In the genomic region with DNA sequence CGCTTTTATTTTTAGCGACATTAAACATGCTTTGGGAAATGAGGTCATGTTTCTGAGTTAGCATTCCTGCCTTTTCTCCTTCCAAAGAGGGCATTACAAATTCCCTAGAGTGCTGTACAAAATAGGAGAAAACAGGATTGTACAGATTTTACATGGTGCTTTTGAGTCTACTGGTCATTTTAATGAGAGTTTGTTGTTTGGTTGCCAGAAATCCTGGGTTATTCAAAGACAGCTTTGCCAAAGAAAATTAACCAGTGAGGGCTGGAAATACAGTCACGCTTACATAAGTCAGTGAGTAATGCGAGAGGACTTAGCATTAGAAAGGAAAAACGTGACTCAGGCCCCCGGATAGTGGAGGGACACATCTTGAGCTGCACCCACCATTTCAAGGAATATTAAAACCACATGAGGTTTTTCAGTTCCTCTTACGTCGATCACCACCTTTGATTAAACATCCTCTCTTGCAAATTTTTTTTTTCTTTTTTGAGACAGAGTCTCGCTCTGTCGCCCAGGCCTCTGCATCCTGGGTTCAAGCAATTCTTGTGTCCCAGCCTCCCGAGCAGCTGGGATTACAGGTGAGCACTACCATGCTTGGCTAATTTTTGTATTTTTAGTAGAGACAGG, we compare ENCODE assay signal across 8 cellular contexts. TPM values are rescaled to one million over a fixed set of nuclear protein-coding genes. Genes with fewer than 3 reads are reported as not detected.
A peak's percentile ranks its signal among the peaks of the same experiment; 100 is the strongest.
DNase-seq lines count a peak whose midpoint lies in the region; ATAC-seq and TF ChIP-seq lines count a peak whose summit lies in the region.

No MANE protein-coding gene starts in this region.

- no peaks in the 10 kb centered on the region for H3K27me3 ChIP-seq in MG63

- no peaks in the 10 kb centered on the region for H3K9me3 Mint-ChIP-seq in natural killer cell treated with Interleukin-12 subunit alpha and Interleukin-12 subunit beta and Interleukin-15 and Interleukin-18, amount 100 ng/mL, for 72 hours
- no peaks in the 10 kb centered on the region for H3K9me3 Mint-ChIP-seq in natural killer cell
- no peaks in the 10 kb centered on the region for H3K9me3 Mint-ChIP-seq in immature natural killer cell

- H3K4me3 Mint-ChIP-seq in natural killer cell treated with Interleukin-12 subunit alpha and Interleukin-12 subunit beta and Interleukin-15 and Interleukin-18, amount 100 ng/mL, for 72 hours = peak overlapping the region; percentile 32
- H3K4me3 Mint-ChIP-seq in natural killer cell (no peak overlapping the region), immature natural killer cell (no peak overlapping the region)

- no peaks in the 10 kb centered on the region for H3K36me3 Mint-ChIP-seq in natural killer cell treated with Interleukin-12 subunit alpha and Interleukin-12 subunit beta and Interleukin-15 and Interleukin-18, amount 100 ng/mL, for 72 hours
- no peaks in the 10 kb centered on the region for H3K36me3 Mint-ChIP-seq in natural killer cell
- H3K36me3 Mint-ChIP-seq in immature natural killer cell = peaks cover 0 to 4% (median 0%) of the 10 kb centered on the region in 3 donors

- H3K27ac Mint-ChIP-seq in natural killer cell treated with Interleukin-12 subunit alpha and Interleukin-12 subunit beta and Interleukin-15 and Interleukin-18, amount 100 ng/mL, for 72 hours = peak overlapping the region in 1 of 2 donors; percentile 57
- H3K27ac Mint-ChIP-seq in natural killer cell (no peak overlapping the region), immature natural killer cell (no peak overlapping the region)

- H3K36me3 ChIP-seq in MG63 = peaks cover 10% of the 10 kb centered on the region

- intact Hi-C loops in natural killer cell (cut with micrococcal nuclease) = loop anchor here (5.0 kb wide), 1 partner anchor 1544 kb away; a partner anchor contains a TSS

- peaks cover 20 to 33% of the 10 kb centered on the region in 2 donors for H3K4me1 Mint-ChIP-seq in natural killer cell treated with Interleukin-12 subunit alpha and Interleukin-12 subunit beta and Interleukin-15 and Interleukin-18, amount 100 ng/mL, for 72 hours (ENCODE audit: low read depth in 2 of 2)
- H3K4me1 Mint-ChIP-seq in natural killer cell (peaks cover 9% of the 10 kb centered on the region in 2 donors), immature natural killer cell (peaks cover 11 to 19% of the 10 kb centered on the region in 2 donors)

- no peak for DNase-seq in natural killer cell treated with Interleukin-12 subunit alpha and Interleukin-12 subunit beta and Interleukin-15 and Interleukin-18, amount 100 ng/mL, for 72 hours (ENCODE audit: low spot score)
- DNase-seq in natural killer cell (no peak), MG63 (peak; percentile 86), fibroblast of gingiva (ENCODE audit: low read depth) (peak; percentile 93), cerebellar nuclear complex (lab: John Stamatoyannopoulos, UW) (no peak), immature natural killer cell (no peak)
- DNase-seq in activated CD8-positive, alpha-beta memory T cell treated with anti-CD3 and anti-CD28 coated beads, Interleukin-2, amount 50 U/mL, for 1 hour (ENCODE audit: extremely low read depth) = peak; percentile 44
- peak; percentile 37 to 63 for DNase-seq in stimulated activated CD4-positive, alpha-beta T cell treated with anti-CD3 and anti-CD28 coated beads, Interleukin-12 subunit alpha, Interleukin-12 subunit beta, amount 100 ng/mL, for 24 hours (ENCODE audit: low read depth in 2 of 2)

- no peak for TF ChIP-seq CTCF in natural killer cell (IDR thresholded peaks at IDR 0.05)

- no peak overlapping the region for H3K4me3 ChIP-seq in MG63

- no peak for ATAC-seq in natural killer cell treated with Interleukin-12 subunit alpha and Interleukin-12 subunit beta and Interleukin-15 and Interleukin-18, amount 100 ng/mL, for 72 hours
- ATAC-seq in natural killer cell = no peak

- H3K9me3 ChIP-seq in MG63 = peaks cover 8% of the 10 kb centered on the region; the same call in 1 of the 2 replicates

- H3K27me3 Mint-ChIP-seq in natural killer cell treated with Interleukin-12 subunit alpha and Interleukin-12 subunit beta and Interleukin-15 and Interleukin-18, amount 100 ng/mL, for 72 hours = peaks cover 3 to 5% of the 10 kb centered on the region in 2 donors
- H3K27me3 Mint-ChIP-seq in natural killer cell (ENCODE audit: low read depth in 2 of 2) = peaks cover 11 to 15% of the 10 kb centered on the region in 2 donors
- peaks cover 0 to 4% (median 3%) of the 10 kb centered on the region in 3 donors for H3K27me3 Mint-ChIP-seq in immature natural killer cell (ENCODE audit: low read depth in 3 of 3)

RNA-seq across cellular contexts. Expression of gene SACS, which starts 55.4 kb away (rescaled TPM):
- 10 to 100 TPM; 28.2 to 65.5 TPM for total RNA-seq in natural killer cell treated with Interleukin-12 subunit alpha and Interleukin-12 subunit beta and Interleukin-15 and Interleukin-18, amount 100 ng/mL, for 72 hours
- total RNA-seq in natural killer cell = 10 to 100 TPM in 2 of 3 donors, 1 to 10 TPM in 1; 10.0 to 13.1 (median 13.0) TPM
- 32.1 and 51.2 TPM in 2 replicates for total RNA-seq in MG63 (2014; rRNA removed; shearing (Covaris generic); ENCODE audit: low replicate concordance)
- polyA plus RNA-seq in immature natural killer cell = 1 to 10 TPM in 2 of 3 donors, under 1 TPM in 1; 0.42 to 4.4 (median 4.0) TPM

Comparison
In these comparisons a context has a peak if more than half of its experiments do, and no peak if none do; other contexts are left out.
1. DNase-seq: peak in MG63 (single experiment), activated CD8-positive, alpha-beta memory T cell treated with anti-CD3 and anti-CD28 coated beads, Interleukin-2, amount 50 U/mL, for 1 hour (single experiment), fibroblast of gingiva (single experiment) and stimulated activated CD4-positive, alpha-beta T cell treated with anti-CD3 and anti-CD28 coated beads, Interleukin-12 subunit alpha, Interleukin-12 subunit beta, amount 100 ng/mL, for 24 hours (2 of 2); none in natural killer cell treated with Interleukin-12 subunit alpha and Interleukin-12 subunit beta and Interleukin-15 and Interleukin-18, amount 100 ng/mL, for 72 hours (single experiment), natural killer cell (single experiment), cerebellar nuclear complex (0 of 2) and immature natural killer cell (0 of 3).